ENCODE assay signal across 8 cellular contexts in the genomic region with DNA sequence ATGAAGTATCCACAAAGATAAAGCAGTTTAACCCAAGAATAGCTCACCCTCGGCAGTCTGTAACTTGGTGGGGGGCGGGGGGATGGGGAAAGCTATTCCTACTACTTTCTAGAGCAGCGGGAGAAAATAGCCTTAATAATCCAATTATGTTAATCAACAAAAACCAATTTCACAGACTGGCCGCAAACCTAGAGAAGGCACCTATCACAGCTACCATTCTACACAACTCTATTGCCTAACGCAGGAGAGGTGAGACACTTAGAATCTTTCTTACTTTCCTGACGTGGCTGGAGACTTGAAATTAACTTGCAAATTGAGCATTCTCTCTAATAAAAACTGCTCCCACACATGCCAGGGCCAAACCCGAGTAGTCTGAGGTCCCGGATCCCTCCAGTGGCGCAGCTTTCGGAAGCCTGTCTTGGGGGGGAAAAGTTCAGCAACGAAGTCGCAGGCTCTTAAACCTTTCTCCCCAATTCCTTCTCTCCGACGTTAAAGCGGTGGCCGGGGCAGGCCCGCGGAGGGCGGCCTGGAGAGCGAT. TPM values are rescaled to one million over a fixed set of nuclear protein-coding genes. Genes with fewer than 3 reads are reported as not detected.
DNase-seq lines count a peak whose midpoint lies in the region; ATAC-seq and TF ChIP-seq lines count a peak whose summit lies in the region.

No MANE protein-coding gene starts in this region.

- no peaks in the 10 kb centered on the region for H3K27me3 ChIP-seq in muscle layer of duodenum (ENCODE audit: low read depth, low read length)

- H3K4me3 Mint-ChIP-seq in activated T-cell treated with anti-CD3 and anti-CD28 coated beads, Interleukin-2, amount 50 U/mL, for 4 hours, result peak overlapping the region; percentile 92
- peak overlapping the region; percentile 82 for H3K4me3 Mint-ChIP-seq in central memory CD8-positive, alpha-beta T cell

- H3K9me3 ChIP-seq in muscle layer of duodenum (ENCODE audit: control insufficient read depth in 1 of 2, low read length in 2 of 2), result no peaks in the 10 kb centered on the region

- H3K36me3 Mint-ChIP-seq in activated T-cell treated with anti-CD3 and anti-CD28 coated beads, Interleukin-2, amount 50 U/mL, for 4 hours (ENCODE audit: insufficient read depth), result peaks cover 23% of the 10 kb centered on the region
- peaks cover 15% of the 10 kb centered on the region for H3K36me3 Mint-ChIP-seq in central memory CD8-positive, alpha-beta T cell (ENCODE audit: insufficient read depth)

- DNase-seq in activated T-cell treated with anti-CD3 and anti-CD28 coated beads, Interleukin-2, amount 50 U/mL, for 4 hours, result no peak
- DNase-seq in activated T-cell treated with anti-CD3 and anti-CD28 coated beads for 4 hours (no peak), LNCaP clone FGC (ENCODE audit: low read depth) (no peak), T-helper 9 cell (no peak)
- DNase-seq in central memory CD8-positive, alpha-beta T cell (ENCODE audit: low spot score in 2 of 2), result peak in 1 of 2 donors; percentile 22

- no peak for TF ChIP-seq CTCF in LNCaP clone FGC (IDR thresholded peaks at IDR 0.05; ENCODE audit: control insufficient read depth, extremely low read depth, insufficient read depth)

- no peaks in the 10 kb centered on the region for H3K9me3 Mint-ChIP-seq in activated T-cell treated with anti-CD3 and anti-CD28 coated beads, Interleukin-2, amount 50 U/mL, for 4 hours
- H3K9me3 Mint-ChIP-seq in central memory CD8-positive, alpha-beta T cell, result no peaks in the 10 kb centered on the region

- ATAC-seq in activated T-cell treated with anti-CD3 and anti-CD28 coated beads, Interleukin-2, amount 50 U/mL, for 4 hours, result no peak
- ATAC-seq in central memory CD8-positive, alpha-beta T cell (replicated peaks; ENCODE audit: extremely low read depth, poor library complexity, severe bottlenecking), result peak; percentile 12
- no peak for ATAC-seq in GM21723 (IDR thresholded peaks at IDR 0.05; ENCODE audit: unreplicated experiment)
- no peak for ATAC-seq in HG03159 (IDR thresholded peaks at IDR 0.05; ENCODE audit: unreplicated experiment)

- H3K4me3 ChIP-seq in LNCaP clone FGC (ENCODE audit: low read depth, low read length), result peak overlapping the region; percentile 79
- peak overlapping the region; percentile 87 to 95 for H3K4me3 ChIP-seq in muscle layer of duodenum (ENCODE audit: low read depth in 1 of 2, low read length in 2 of 2)

- H3K4me1 ChIP-seq in muscle layer of duodenum (ENCODE audit: control insufficient read depth in 1 of 2, insufficient read depth in 2 of 2, low read length in 2 of 2), result peaks cover 3 to 25% of the 10 kb centered on the region in 2 donors

- no peaks in the 10 kb centered on the region for H3K27me3 Mint-ChIP-seq in activated T-cell treated with anti-CD3 and anti-CD28 coated beads, Interleukin-2, amount 50 U/mL, for 4 hours (ENCODE audit: low read depth)
- no peaks in the 10 kb centered on the region for H3K27me3 Mint-ChIP-seq in central memory CD8-positive, alpha-beta T cell

- peak overlapping the region; percentile 67 for H3K27ac ChIP-seq in muscle layer of duodenum (ENCODE audit: low read length)

- peaks cover 12 to 20% of the 10 kb centered on the region in 2 donors for H3K36me3 ChIP-seq in muscle layer of duodenum (ENCODE audit: control insufficient read depth in 1 of 2, insufficient read depth in 2 of 2, low read length in 2 of 2)

- H3K27ac Mint-ChIP-seq in central memory CD8-positive, alpha-beta T cell (ENCODE audit: low read depth), result peak overlapping the region; percentile 71

- H3K4me1 Mint-ChIP-seq in activated T-cell treated with anti-CD3 and anti-CD28 coated beads, Interleukin-2, amount 50 U/mL, for 4 hours (ENCODE audit: low read depth), result peaks cover 35% of the 10 kb centered on the region
- peaks cover 40% of the 10 kb centered on the region for H3K4me1 Mint-ChIP-seq in central memory CD8-positive, alpha-beta T cell

RNA-seq across cellular contexts. Expression of a gene that starts 0.8 kb away (rescaled TPM):
- 10 to 100 TPM; 27.9 to 36.1 (median 30.7) TPM for total RNA-seq in activated T-cell treated with anti-CD3 and anti-CD28 coated beads, Interleukin-2, amount 50 U/mL, for 4 hours

RNA-seq across cellular contexts. Expression of a gene that starts 0.9 kb away (rescaled TPM):
- total RNA-seq in activated T-cell treated with anti-CD3 and anti-CD28 coated beads, Interleukin-2, amount 50 U/mL, for 4 hours, result 1 to 10 TPM; 2.5 to 6.5 (median 6.1) TPM

RNA-seq across cellular contexts. Expression of a gene that starts 33.4 kb away (rescaled TPM):
- 100 to 1,000 TPM; 143 to 159 (median 156) TPM for total RNA-seq in activated T-cell treated with anti-CD3 and anti-CD28 coated beads, Interleukin-2, amount 50 U/mL, for 4 hours

RNA-seq across cellular contexts. Expression of a gene that starts 34.5 kb away (rescaled TPM):
- 10 to 100 TPM; 40.1 to 41.3 (median 40.6) TPM for total RNA-seq in activated T-cell treated with anti-CD3 and anti-CD28 coated beads, Interleukin-2, amount 50 U/mL, for 4 hours
